Comparison of ENCODE assay signal across 14 cellular contexts in the genomic region with DNA sequence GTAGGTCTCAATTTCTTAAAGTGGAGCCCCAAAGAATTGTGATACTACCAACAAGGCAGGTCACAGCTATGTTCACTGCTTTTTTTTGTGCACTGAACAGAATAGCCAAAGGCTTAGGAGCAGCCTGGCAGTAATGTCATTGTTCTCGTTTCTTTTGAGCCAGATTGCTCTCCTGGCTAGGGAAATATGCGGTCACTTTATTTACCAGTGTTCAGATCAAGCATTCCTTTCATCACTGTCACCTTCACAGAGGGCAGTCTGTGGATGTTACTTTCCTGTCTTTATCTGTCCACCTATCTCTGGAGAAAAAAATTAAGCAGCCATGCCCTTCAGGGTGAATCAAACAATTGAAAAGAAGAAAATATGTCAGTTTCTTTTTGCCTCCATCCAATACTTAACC.
DNase-seq lines count a peak whose midpoint lies in the region; ATAC-seq and TF ChIP-seq lines count a peak whose summit lies in the region.
"Had no signal": no experiment of that assay in that cellular context is flagged by ENCODE, and none has a peak within 500 bp of the region (broad histone marks: within the 10 kb centered on the region; RNA-seq: fewer than 3 reads in every experiment).

No MANE protein-coding gene starts in this region.

- peaks cover 18% of the 10 kb centered on the region for H3K4me1 Mint-ChIP-seq in progenitor cell of endocrine pancreas (ENCODE audit: low read depth)
- peaks cover 62% of the 10 kb centered on the region for H3K4me1 Mint-ChIP-seq in osteocyte (ENCODE audit: unreplicated experiment)

- H3K36me3 ChIP-seq in Panc1 (ENCODE audit: control insufficient read depth, insufficient read depth, low read length): no peaks in the 10 kb centered on the region
- H3K36me3 ChIP-seq in ectodermal cell (ENCODE audit: control insufficient read depth, insufficient read depth, low read length): no peaks in the 10 kb centered on the region
- H3K36me3 ChIP-seq: neutrophil had no signal

- no peaks in the 10 kb centered on the region; the same call in 1 of the 2 replicates for H3K4me1 ChIP-seq in Panc1 (ENCODE audit: control insufficient read depth, insufficient read depth, low read length)
- H3K4me1 ChIP-seq in ectodermal cell (ENCODE audit: control insufficient read depth, insufficient read depth, low read length): peaks cover 14% of the 10 kb centered on the region

- H3K27me3 Mint-ChIP-seq in progenitor cell of endocrine pancreas: no peaks in the 10 kb centered on the region
- no peaks in the 10 kb centered on the region for H3K27me3 Mint-ChIP-seq in osteocyte (ENCODE audit: unreplicated experiment)
- H3K27me3 Mint-ChIP-seq: stimulated activated naive CD8-positive, alpha-beta T cell treated with anti-CD3 and anti-CD28 coated beads, Interleukin-15, Interleukin-2, amounts not matched to agents 100 ng/mL and 50 ng/mL, for 24 hours had no signal

- intact Hi-C loops in Panc1 (cut with micrococcal nuclease; ENCODE audit: unreplicated experiment): no loop called here

- 54 to 68% methylated on average over 2 of the region's 2 CpGs for WGBS in ectodermal cell, 2 experiments

- DNase-seq in ELR (ENCODE audit: low read depth): peak; percentile 81
- DNase-seq in Panc1 (ENCODE audit: low read depth, low spot score): no peak
- DNase-seq in progenitor cell of endocrine pancreas (ENCODE audit: low spot score, unreplicated experiment): no peak
- DNase-seq in osteocyte (ENCODE audit: extremely low spot score, unreplicated experiment): no peak
- DNase-seq in T-helper 2 cell: no peak
- no peak for DNase-seq in activated CD4-positive, alpha-beta T cell treated with anti-CD3 and anti-CD28 coated beads, Interleukin-2, amount 50 U/mL, for 4 hours
- no peak for DNase-seq in HEK293T (ENCODE audit: extremely low spot score)
- DNase-seq: activated T-cell treated with anti-CD3 and anti-CD28 coated beads, Interleukin-2, amount 50 U/mL, for 72 hours; NCI-H345; RPMI8226 had no signal

- CTCF ChIA-PET in Panc1 (lab: Charles Lee) (no interaction called here), HEK293T (lab: Yijun Ruan, JAX) (no interaction called here)

- H3K27ac ChIP-seq in Panc1 (ENCODE audit: low read length): no peak overlapping the region
- peak overlapping the region; percentile 6 for H3K27ac ChIP-seq in ectodermal cell (ENCODE audit: insufficient read depth, low read depth, low read length, poor library complexity, severe bottlenecking)
- H3K27ac ChIP-seq: KMS-11, neutrophil had no signal

- H3K9me3 Mint-ChIP-seq in progenitor cell of endocrine pancreas (ENCODE audit: low read depth) (no peaks in the 10 kb centered on the region), osteocyte (ENCODE audit: unreplicated experiment) (no peaks in the 10 kb centered on the region)

- H3K27me3 ChIP-seq in Panc1 (ENCODE audit: control insufficient read depth, insufficient read depth, low read length): no peaks in the 10 kb centered on the region
- no peaks in the 10 kb centered on the region for H3K27me3 ChIP-seq in ectodermal cell (ENCODE audit: control insufficient read depth, insufficient read depth, low read length, poor library complexity, severe bottlenecking)
- H3K27me3 ChIP-seq: neutrophil had no signal

- H3K27ac Mint-ChIP-seq in progenitor cell of endocrine pancreas (peak overlapping the region; percentile 65), osteocyte (ENCODE audit: unreplicated experiment) (no peak overlapping the region)
- H3K27ac Mint-ChIP-seq: stimulated activated naive CD8-positive, alpha-beta T cell treated with anti-CD3 and anti-CD28 coated beads, Interleukin-15, Interleukin-2, amounts not matched to agents 100 ng/mL and 50 ng/mL, for 24 hours had no signal

- H3K4me3 ChIP-seq in Panc1 (ENCODE audit: low read depth in 2 of 2, low read length in 2 of 2): no peak overlapping the region
- no peak overlapping the region for H3K4me3 ChIP-seq in ectodermal cell (ENCODE audit: insufficient read depth, low read depth, low read length)

- no TSS peak for BruUV-seq in Panc1 (replicated peaks; lab: Mats Ljungman, UMichigan)

- H3K9me3 ChIP-seq in Panc1 (ENCODE audit: control insufficient read depth, insufficient read depth, low read depth, low read length) (no peaks in the 10 kb centered on the region), ectodermal cell (ENCODE audit: control insufficient read depth, low read length) (no peaks in the 10 kb centered on the region)
- H3K9me3 ChIP-seq: neutrophil had no signal

- in situ Hi-C loops in Panc1 (cut with HindIII; ENCODE audit: low pct_unique_long_range_greater_than_20kb, low sequenced_read_pairs): no loop called here

- H3K4me3 Mint-ChIP-seq in progenitor cell of endocrine pancreas (ENCODE audit: low read depth): no peak overlapping the region
- no peak overlapping the region for H3K4me3 Mint-ChIP-seq in osteocyte (ENCODE audit: unreplicated experiment)
- H3K4me3 Mint-ChIP-seq: stimulated activated naive CD8-positive, alpha-beta T cell treated with anti-CD3 and anti-CD28 coated beads, Interleukin-15, Interleukin-2, amounts not matched to agents 100 ng/mL and 50 ng/mL, for 24 hours had no signal

- POLR2A ChIA-PET in Panc1 (lab: Charles Lee): no interaction called here
- POLR2A ChIA-PET in HEK293T (lab: Yijun Ruan, JAX): interaction anchor here (1.6 kb wide), 1 partner anchor 160 kb away, joined by 3 read pairs; a partner anchor contains a TSS

- peak; percentile 79 for ATAC-seq in Panc1

- TF ChIP-seq CTCF in Panc1 (IDR thresholded peaks at IDR 0.05) (no peak), progenitor cell of endocrine pancreas (IDR thresholded peaks at IDR 0.05; ENCODE audit: unreplicated experiment) (no peak), osteocyte (IDR thresholded peaks at IDR 0.05) (no peak)

- H3K36me3 Mint-ChIP-seq in progenitor cell of endocrine pancreas (ENCODE audit: insufficient read depth): no peaks in the 10 kb centered on the region
- no peaks in the 10 kb centered on the region for H3K36me3 Mint-ChIP-seq in osteocyte (ENCODE audit: unreplicated experiment)

TF ChIP-seq in HEK293T, 16 proteins besides CTCF, POLR2A, EP300 and RAD21:
- TF ChIP-seq CTBP1 (IDR thresholded peaks at IDR 0.05; ENCODE audit: borderline replicate concordance) (no peak), BHLHE40 (IDR thresholded peaks at IDR 0.05; ENCODE audit: borderline replicate concordance) (no peak), SP1 (IDR thresholded peaks at IDR 0.05) (no peak), ZNF384 (IDR thresholded peaks at IDR 0.05) (no peak), TARDBP (IDR thresholded peaks at IDR 0.05) (no peak), FOXK2 (IDR thresholded peaks at IDR 0.05) (no peak), LEF1 (IDR thresholded peaks at IDR 0.05; ENCODE audit: borderline replicate concordance) (no peak), L3MBTL2 (conservative IDR thresholded peaks at IDR 0.05) (no peak), ARNT (IDR thresholded peaks at IDR 0.05) (no peak), ELF4 (IDR thresholded peaks at IDR 0.05) (no peak), NFRKB (IDR thresholded peaks at IDR 0.05) (no peak), FOXM1 (IDR thresholded peaks at IDR 0.05; ENCODE audit: borderline replicate concordance) (no peak), SUZ12 (IDR thresholded peaks at IDR 0.05) (no peak), HDGF (IDR thresholded peaks at IDR 0.05; ENCODE audit: borderline replicate concordance) (no peak), FOXA1 (IDR thresholded peaks at IDR 0.05) (no peak)
- TF ChIP-seq, protein P1, sequence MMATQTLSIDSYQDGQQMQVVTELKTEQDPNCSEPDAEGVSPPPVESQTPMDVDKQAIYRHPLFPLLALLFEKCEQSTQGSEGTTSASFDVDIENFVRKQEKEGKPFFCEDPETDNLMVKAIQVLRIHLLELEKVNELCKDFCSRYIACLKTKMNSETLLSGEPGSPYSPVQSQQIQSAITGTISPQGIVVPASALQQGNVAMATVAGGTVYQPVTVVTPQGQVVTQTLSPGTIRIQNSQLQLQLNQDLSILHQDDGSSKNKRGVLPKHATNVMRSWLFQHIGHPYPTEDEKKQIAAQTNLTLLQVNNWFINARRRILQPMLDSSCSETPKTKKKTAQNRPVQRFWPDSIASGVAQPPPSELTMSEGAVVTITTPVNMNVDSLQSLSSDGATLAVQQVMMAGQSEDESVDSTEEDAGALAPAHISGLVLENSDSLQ (IDR thresholded peaks at IDR 0.05): no peak
TF ChIP-seq in HEK293T: peak in this region for 0.
